Comparison of ENCODE assay signal across 8 cellular contexts in genomic region chr11:18012906-18013781, GRCh38. TPM values are rescaled to one million over a fixed set of nuclear protein-coding genes. Genes with fewer than 3 reads are reported as not detected.
A peak's percentile ranks its signal among the peaks of the same experiment; 100 is the strongest.
DNase-seq lines count a peak whose midpoint lies in the region; TF ChIP-seq lines count a peak whose summit lies in the region.

Gene SERGEF (minus strand): TSS chr11:18013047. CDS start chr11:18013010, 37 bp downstream.

- no peak within 1 kb of the TSS for H2BK5ac ChIP-seq in H9 (ENCODE audit: insufficient read length, low read length)

- no peak within 1 kb of the TSS for H2AK5ac ChIP-seq in H9 (ENCODE audit: insufficient read length, low read length)

- H3K4me3 ChIP-seq in stomach smooth muscle (ENCODE audit: low read length in 2 of 2), result peak within 1 kb of the TSS; percentile 89 to 96

- H3K23ac ChIP-seq in H9 (ENCODE audit: insufficient read length, low read depth, low read length), result no peak within 1 kb of the TSS

- H4K91ac ChIP-seq in H9 (ENCODE audit: insufficient read length, low read depth, low read length), result no peak within 1 kb of the TSS

- no peaks in the 10 kb centered on the region for H3K36me3 ChIP-seq in stomach smooth muscle (ENCODE audit: control insufficient read depth in 2 of 2, insufficient read depth in 2 of 2, low read length in 2 of 2)

- H4K5ac ChIP-seq in H9 (ENCODE audit: insufficient read length, low read depth, low read length), result no peak within 1 kb of the TSS

- peaks cover 5% of the 10 kb centered on the region; the same call in 1 of the 2 replicates for H3K27me3 ChIP-seq in H9 (ENCODE audit: insufficient read depth, low read length)
- H3K27me3 ChIP-seq in stomach smooth muscle (ENCODE audit: control insufficient read depth in 1 of 2, insufficient read depth in 2 of 2, low read length in 2 of 2), result no peaks in the 10 kb centered on the region

- H2BK15ac ChIP-seq in H9 (ENCODE audit: low read depth, low read length), result no peak within 1 kb of the TSS

- TF ChIP-seq CTCF in H9 (conservative IDR thresholded peaks at IDR 0.05), result no peak
- TF ChIP-seq CTCF in neural crest cell (conservative IDR thresholded peaks at IDR 0.05), result peak; percentile 24

- no peaks in the 10 kb centered on the region for H4K20me1 ChIP-seq in H9 (ENCODE audit: control insufficient read depth, insufficient read depth, insufficient read length)

- no peak within 1 kb of the TSS for H2BK120ac ChIP-seq in H9 (ENCODE audit: low read depth, low read length, poor library complexity, severe bottlenecking)

- H3K36me3 Mint-ChIP-seq in H9 (ENCODE audit: insufficient read depth in 1 of 3, low read depth in 3 of 3), result no peaks in the 10 kb centered on the region; a peak in 1 of 7 replicates
- no peaks in the 10 kb centered on the region for H3K36me3 Mint-ChIP-seq in neural crest cell (ENCODE audit: low read depth)

- no peak within 1 kb of the TSS for H3K27ac ChIP-seq in H9 (ENCODE audit: insufficient read length, low read depth, low read length)
- H3K27ac ChIP-seq in stomach smooth muscle (ENCODE audit: low read length), result peak within 1 kb of the TSS; percentile 58

- peak; percentile 93 for TF ChIP-seq POLR2A in Raji (IDR thresholded peaks at IDR 0.05; ENCODE audit: insufficient read depth, low read depth, low read length)

- H3K18ac ChIP-seq in H9 (ENCODE audit: insufficient read length, low read depth, low read length), result no peak within 1 kb of the TSS

- peak within 1 kb of the TSS; percentile 12 for H3K9ac ChIP-seq in H9 (ENCODE audit: extremely low read depth, insufficient read length, low read length)
- H3K9ac ChIP-seq in stomach smooth muscle (ENCODE audit: low read length in 2 of 2), result peak within 1 kb of the TSS; percentile 84

- H3K56ac ChIP-seq in H9 (ENCODE audit: insufficient read length, low read depth, low read length), result no peak within 1 kb of the TSS

- peak within 1 kb of the TSS; percentile 93 to 99 for H3K4me3 Mint-ChIP-seq in H9
- H3K4me3 Mint-ChIP-seq in neural crest cell, result peak within 1 kb of the TSS; percentile 99

- H2BK12ac ChIP-seq in H9 (ENCODE audit: insufficient read length, low read depth, low read length), result no peak within 1 kb of the TSS

- H3K4ac ChIP-seq in H9 (ENCODE audit: low read depth, low read length), result no peak within 1 kb of the TSS

- H3K79me1 ChIP-seq in H9 (ENCODE audit: insufficient read depth, low read depth, low read length, poor library complexity, severe bottlenecking), result peaks cover 4% of the 10 kb centered on the region

- peaks cover 25 to 29% of the 10 kb centered on the region in 2 experiments for H3K4me1 Mint-ChIP-seq in H9
- H3K4me1 Mint-ChIP-seq in neural crest cell, result peaks cover 32% of the 10 kb centered on the region

- DNase-seq in ELR (ENCODE audit: low read depth), result peak; percentile 92
- DNase-seq in H9, result peak; percentile 96
- peak; percentile 89 for DNase-seq in M059J (ENCODE audit: low read depth)
- peak; percentile 89 for DNase-seq in activated T-helper 9 cell treated with anti-CD3 and anti-CD28 coated beads, Interleukin-2, amount 50 U/mL, for 16 hours (ENCODE audit: low read depth)
- DNase-seq in fibroblast of the conjunctiva (ENCODE audit: low read depth), result peak; percentile 75
- peak; percentile 82 for DNase-seq in neural crest cell (ENCODE audit: low read depth, low spot score)

- H3K27me3 Mint-ChIP-seq in H9 (ENCODE audit: low read depth) (peaks cover 25% of the 10 kb centered on the region), neural crest cell (ENCODE audit: low read depth) (peaks cover 21% of the 10 kb centered on the region)

- peak within 1 kb of the TSS; percentile 79 for H2AFZ ChIP-seq in H9 (ENCODE audit: low read length)

- H4K8ac ChIP-seq in H9 (replicated peaks; ENCODE audit: insufficient read length, low read depth, low read length), result no peak within 1 kb of the TSS

- no peak within 1 kb of the TSS for H3T11ph ChIP-seq in H9 (ENCODE audit: low read length)

- H3K27ac Mint-ChIP-seq in H9 (peak within 1 kb of the TSS; percentile 10 to 95 (median 67); a peak in 4 of 7 replicates), neural crest cell (ENCODE audit: unreplicated experiment) (peak within 1 kb of the TSS; percentile 97)

- H3K9me3 ChIP-seq in H9 (ENCODE audit: control insufficient read depth, low read depth, low read length) (no peaks in the 10 kb centered on the region), stomach smooth muscle (ENCODE audit: control insufficient read depth in 2 of 2, low read length in 2 of 2) (no peaks in the 10 kb centered on the region)

- peak within 1 kb of the TSS; percentile 87 for H3K4me2 ChIP-seq in H9 (ENCODE audit: insufficient read depth, insufficient read length, low read length)

- peak within 1 kb of the TSS; percentile 38; the same call in 1 of the 2 replicates for H3K14ac ChIP-seq in H9 (ENCODE audit: insufficient read depth, low read length)

- H3K23me2 ChIP-seq in H9 (ENCODE audit: insufficient read length, low read depth, low read length, poor library complexity, severe bottlenecking), result peaks cover 15% of the 10 kb centered on the region

- H3K9me3 Mint-ChIP-seq in H9 (no peaks in the 10 kb centered on the region), neural crest cell (no peaks in the 10 kb centered on the region)

- no peak within 1 kb of the TSS for H2BK20ac ChIP-seq in H9 (ENCODE audit: low read depth, low read length, poor library complexity, severe bottlenecking)

- WGBS in H9 (ENCODE audit: extremely low coverage, insufficient read length, low lambda C conversion rate), result no CpG with 5 or more reads among the region's 93 CpGs

- H3K79me2 ChIP-seq in H9 (ENCODE audit: insufficient read depth, low read length), result peaks cover 2% of the 10 kb centered on the region; the same call in 1 of the 2 replicates

- no peaks in the 10 kb centered on the region; the same call in 1 of the 2 replicates for H3K4me1 ChIP-seq in H9 (ENCODE audit: insufficient read depth, low read length)
- peaks cover 14% of the 10 kb centered on the region for H3K4me1 ChIP-seq in stomach smooth muscle (ENCODE audit: control insufficient read depth, insufficient read depth, low read length)

RNA-seq across cellular contexts. Expression of gene SERGEF, which starts in this region (rescaled TPM):
- 29.5 and 31.4 TPM in 2 replicates for total RNA-seq in H9 (2021)
- total RNA-seq in M059J (2014; rRNA removed; shearing (Covaris generic)), result 28.5 and 32.2 TPM in 2 replicates
- 29.6 and 41.6 TPM in 2 replicates for total RNA-seq in neural crest cell
